ENCODE assay signal across 15 cellular contexts in genomic region chrX:54479471-54480122, GRCh38. TPM values are rescaled to one million over a fixed set of nuclear protein-coding genes. Genes with fewer than 3 reads are reported as not detected.
DNase-seq lines count a peak whose midpoint lies in the region; ATAC-seq and TF ChIP-seq lines count a peak whose summit lies in the region.
"Had no signal": no experiment of that assay in that cellular context is flagged by ENCODE, and none has a peak within 500 bp of the region (broad histone marks: within the 10 kb centered on the region; RNA-seq: fewer than 3 reads in every experiment).

No MANE protein-coding gene starts in this region.

- no peak overlapping the region for H2BK120ac ChIP-seq in IMR-90 (ENCODE audit: low read depth, low read length)

- no peak overlapping the region for H3K4ac ChIP-seq in IMR-90 (ENCODE audit: low read depth, low read length)

- H3K4me3 ChIP-seq in IMR-90 (ENCODE audit: insufficient read depth, low read depth, low read length) (no peak overlapping the region), SK-N-MC (no peak overlapping the region)
- H3K4me3 ChIP-seq: gastroesophageal sphincter had no signal

- POLR2A ChIA-PET in IMR-90 (lab: Charles Lee; ENCODE audit: unreplicated experiment), result no interaction called here

- H3K9ac ChIP-seq in IMR-90 (ENCODE audit: low read depth, low read length) (no peak overlapping the region), SK-N-MC (ENCODE audit: insufficient read length) (no peak overlapping the region)

- TF ChIP-seq POLR2A in IMR-90 (IDR thresholded peaks at IDR 0.05; ENCODE audit: low read depth, low read length), result no peak

- H2BK15ac ChIP-seq in IMR-90 (ENCODE audit: low read depth, low read length), result no peak overlapping the region

- ATAC-seq in IMR-90 (ENCODE audit: low read depth), result peak; percentile 8; the same call in 1 of the 2 replicates
- no peak for ATAC-seq in stimulated activated naive CD8-positive, alpha-beta T cell treated with anti-CD3 and anti-CD28 coated beads, Interleukin-15, amount 100 ng/mL, for 72 hours
- ATAC-seq: activated naive CD4-positive, alpha-beta T cell treated with anti-CD3 and anti-CD28 coated beads, Interleukin-2, amount 50 U/mL, for 72 hours; gastroesophageal sphincter had no signal

- peaks cover 11 to 57% of the 10 kb centered on the region in 2 experiments for H3K79me1 ChIP-seq in IMR-90 (ENCODE audit: low read depth in 1 of 2, low read length in 2 of 2)

- H2AK9ac ChIP-seq in IMR-90 (replicated peaks; ENCODE audit: low read depth, low read length, poor library complexity), result no peak overlapping the region

- H2AK5ac ChIP-seq in IMR-90 (ENCODE audit: low read depth, low read length), result no peak overlapping the region

- TF ChIP-seq CTCF in IMR-90 (conservative IDR thresholded peaks at IDR 0.05; ENCODE audit: low read depth, low read length) (no peak), nephron (IDR thresholded peaks at IDR 0.05; ENCODE audit: unreplicated experiment in 3 of 3) (no peak)

- H3K36me3 Mint-ChIP-seq in nephron (ENCODE audit: low read depth), result no peaks in the 10 kb centered on the region
- H3K36me3 Mint-ChIP-seq: activated naive CD4-positive, alpha-beta T cell treated with anti-CD3 and anti-CD28 coated beads, Interleukin-2, amount 50 U/mL, for 72 hours had no signal

- H4K5ac ChIP-seq in IMR-90 (ENCODE audit: low read depth, low read length), result no peak overlapping the region

- H3K36me3 ChIP-seq in IMR-90 (ENCODE audit: control insufficient read depth, insufficient read depth, low read length) (no peaks in the 10 kb centered on the region), SK-N-MC (ENCODE audit: insufficient read depth, low read length) (no peaks in the 10 kb centered on the region)
- H3K36me3 ChIP-seq: gastroesophageal sphincter had no signal

- in situ Hi-C loops in IMR-90 (cut with MboI; ENCODE audit: low sequenced_read_pairs), result no loop called here

- peaks cover 20% of the 10 kb centered on the region for H3K4me1 ChIP-seq in IMR-90 (ENCODE audit: control insufficient read depth, insufficient read depth, low read length)

- H4K91ac ChIP-seq in IMR-90 (ENCODE audit: insufficient read depth, low read depth, low read length), result no peak overlapping the region

- H3K18ac ChIP-seq in IMR-90 (ENCODE audit: low read depth, low read length), result no peak overlapping the region

- no peak overlapping the region for H2BK5ac ChIP-seq in IMR-90 (ENCODE audit: low read depth, low read length, poor library complexity, severe bottlenecking)

- TF ChIP-seq RAD21 in IMR-90 (IDR thresholded peaks at IDR 0.05; ENCODE audit: low read length), result no peak

- H3K4me2 ChIP-seq in IMR-90 (ENCODE audit: low read depth, low read length), result no peak overlapping the region

- no peak overlapping the region for H3K56ac ChIP-seq in IMR-90 (ENCODE audit: extremely low read depth, insufficient read depth, low read length)

- no peaks in the 10 kb centered on the region for H3K27me3 Mint-ChIP-seq in nephron (ENCODE audit: low read depth)
- no peaks in the 10 kb centered on the region for H3K27me3 Mint-ChIP-seq in stimulated activated naive CD8-positive, alpha-beta T cell treated with anti-CD3 and anti-CD28 coated beads, Interleukin-15, amount 100 ng/mL, for 72 hours

- no peaks in the 10 kb centered on the region for H3K9me3 ChIP-seq in IMR-90 (ENCODE audit: control insufficient read depth, insufficient read depth, low read length)
- no peaks in the 10 kb centered on the region for H3K9me3 ChIP-seq in SK-N-MC (ENCODE audit: low read depth, low read length)
- H3K9me3 ChIP-seq: gastroesophageal sphincter had no signal

- WGBS in IMR-90 (ENCODE audit: extremely low coverage in 2 of 2, insufficient read length in 1 of 2), 2 experiments, result no CpG with 5 or more reads among the region's 8 CpGs

- H3K9me3 Mint-ChIP-seq in nephron, result peaks cover 2% of the 10 kb centered on the region
- H3K9me3 Mint-ChIP-seq in stimulated activated naive CD8-positive, alpha-beta T cell treated with anti-CD3 and anti-CD28 coated beads, Interleukin-15, amount 100 ng/mL, for 72 hours, result no peaks in the 10 kb centered on the region
- H3K9me3 Mint-ChIP-seq: activated naive CD4-positive, alpha-beta T cell treated with anti-CD3 and anti-CD28 coated beads, Interleukin-2, amount 50 U/mL, for 72 hours had no signal

- dilution Hi-C loops in IMR-90 (cut with HindIII; ENCODE audit: low sequenced_read_pairs, unreplicated experiment), result no loop called here

- no peaks in the 10 kb centered on the region for H3K27me3 ChIP-seq in IMR-90 (ENCODE audit: control insufficient read depth, insufficient read depth, low read length)
- H3K27me3 ChIP-seq: gastroesophageal sphincter had no signal

- no peak overlapping the region for H3K14ac ChIP-seq in IMR-90 (replicated peaks; ENCODE audit: low read depth, low read length)

- H4K8ac ChIP-seq in IMR-90 (ENCODE audit: low read depth in 2 of 2, low read length in 2 of 2), result no peak overlapping the region

- BruUV-seq in IMR-90 (replicated peaks; lab: Mats Ljungman, UMichigan), result no TSS peak

- no peak overlapping the region; the same call in 1 of the 2 replicates for H3K23ac ChIP-seq in IMR-90 (ENCODE audit: low read depth, low read length)

- peaks cover 13% of the 10 kb centered on the region for H3K9me1 ChIP-seq in IMR-90 (ENCODE audit: insufficient read depth, low read length)

- H2AFZ ChIP-seq in IMR-90 (replicated peaks; ENCODE audit: low read length, poor library complexity), result no peak overlapping the region

- intact Hi-C loops in IMR-90 (cut with micrococcal nuclease), result no loop called here

- H3K27ac ChIP-seq in IMR-90 (ENCODE audit: insufficient read depth, low read length) (no peak overlapping the region), SK-N-MC (peak overlapping the region; percentile 47)
- H3K27ac ChIP-seq: C4-2B had no signal

- H2BK20ac ChIP-seq in IMR-90 (ENCODE audit: low read depth, low read length), result no peak overlapping the region

- H3K4me3 Mint-ChIP-seq in nephron, result peak overlapping the region; percentile 35 to 59 (median 47)
- no peak overlapping the region for H3K4me3 Mint-ChIP-seq in stimulated activated naive CD8-positive, alpha-beta T cell treated with anti-CD3 and anti-CD28 coated beads, Interleukin-15, amount 100 ng/mL, for 72 hours

- DNase-seq in DMS53 treated with DMSO at 0.1 percent for 48 hours (lab: John Stamatoyannopoulos, UW; ENCODE audit: unreplicated experiment) (peak; percentile 54), IMR-90 (no peak), SK-N-MC (ENCODE audit: low read depth, low spot score) (no peak), kidney glomerular epithelial cell (lab: John Stamatoyannopoulos, UW) (no peak), SW480 (ENCODE audit: low spot score) (no peak), NCI-H1105 treated with DMSO at 0.1 percent for 48 hours (lab: John Stamatoyannopoulos, UW) (no peak)
- DNase-seq in stimulated activated naive CD8-positive, alpha-beta T cell treated with anti-CD3 and anti-CD28 coated beads, Interleukin-15, amount 100 ng/mL, for 72 hours, result no peak
- DNase-seq: cerebellar nuclear complex; GOT3; stimulated activated CD4-positive, alpha-beta T cell treated with anti-CD3 and anti-CD28 coated beads, Interleukin-4, amount 100 ng/mL, for 1 hour had no signal

- H3K27ac Mint-ChIP-seq in nephron, result peak overlapping the region; percentile 88 to 98 (median 95)
- no peak overlapping the region for H3K27ac Mint-ChIP-seq in stimulated activated naive CD8-positive, alpha-beta T cell treated with anti-CD3 and anti-CD28 coated beads, Interleukin-15, amount 100 ng/mL, for 72 hours
- H3K27ac Mint-ChIP-seq: activated naive CD4-positive, alpha-beta T cell treated with anti-CD3 and anti-CD28 coated beads, Interleukin-2, amount 50 U/mL, for 72 hours had no signal

- CTCF ChIA-PET in IMR-90 (lab: Yijun Ruan, JAX), result interaction anchor here (0.6 kb wide), 1 partner anchor 714 kb away, joined by 3 read pairs; no protein-coding TSS in a partner anchor

- H3K4me1 Mint-ChIP-seq in nephron, result peaks cover 46% of the 10 kb centered on the region
- no peaks in the 10 kb centered on the region for H3K4me1 Mint-ChIP-seq in stimulated activated naive CD8-positive, alpha-beta T cell treated with anti-CD3 and anti-CD28 coated beads, Interleukin-15, amount 100 ng/mL, for 72 hours

- peaks cover 7% of the 10 kb centered on the region for H4K20me1 ChIP-seq in IMR-90 (ENCODE audit: insufficient read depth, low read length)

TF ChIP-seq in IMR-90, 13 proteins besides CTCF, POLR2A, EP300 and RAD21:
- peak; percentile 96 for TF ChIP-seq MAZ (IDR thresholded peaks at IDR 0.05; ENCODE audit: borderline replicate concordance, low read depth, low read length)
- TF ChIP-seq CHD1 (IDR thresholded peaks at IDR 0.05; ENCODE audit: low read depth, low read length), result no peak
- TF ChIP-seq USF2 (IDR thresholded peaks at IDR 0.05; ENCODE audit: low read depth, low read length), result no peak

RNA-seq across cellular contexts. Expression of gene FGD1, which starts 16.4 kb away (rescaled TPM):
- 2.0 and 2.5 TPM in 2 replicates for total RNA-seq in IMR-90 (2012; rRNA removed)
- 11.7 and 12.3 TPM in 2 replicates for polyA plus RNA-seq in IMR-90 (2012; rRNA removed)
- polyA plus RNA-seq in IMR-90 (2012; cell fraction: cytosol; rRNA removed), result 8.4 and 12.6 TPM in 2 replicates
- polyA plus RNA-seq in IMR-90 (2012; cell fraction: nucleus; rRNA removed; ENCODE audit: low replicate concordance), result 13.7 and 21.9 TPM in 2 replicates
- total RNA-seq: T-helper 1 cell treated with Interleukin-12 subunit alpha and Interleukin-12 subunit beta and Interleukin-4 antibody, amounts not matched to agents 30 ng/mL and 1 ng/mL, for 36 hours had no signal

RNA-seq across cellular contexts. Expression of gene TSR2, which starts 39.4 kb away (rescaled TPM):
- 8.8 and 14.4 TPM in 2 replicates for total RNA-seq in IMR-90 (2012; rRNA removed)
- polyA plus RNA-seq in IMR-90 (2012; rRNA removed), result 20.4 and 22.1 TPM in 2 replicates
- polyA plus RNA-seq in IMR-90 (2012; cell fraction: cytosol; rRNA removed), result 12.5 and 20.2 TPM in 2 replicates
- 4.4 and 10.8 TPM in 2 replicates for polyA plus RNA-seq in IMR-90 (2012; cell fraction: nucleus; rRNA removed; ENCODE audit: low replicate concordance)

RNA-seq across cellular contexts. Expression of gene GNL3L, which starts 50.4 kb away (rescaled TPM):
- 47.2 and 48.8 TPM in 2 replicates for total RNA-seq in IMR-90 (2012; rRNA removed)
- 15.4 and 16.5 TPM in 2 replicates for polyA plus RNA-seq in IMR-90 (2012; rRNA removed)
- 9.5 and 11.9 TPM in 2 replicates for polyA plus RNA-seq in IMR-90 (2012; cell fraction: cytosol; rRNA removed)
- 12.3 and 18.2 TPM in 2 replicates for polyA plus RNA-seq in IMR-90 (2012; cell fraction: nucleus; rRNA removed; ENCODE audit: low replicate concordance)

Comparison
In these comparisons a context has a peak if more than half of its experiments do, and no peak if none do; other contexts are left out.
1. H3K27ac Mint-ChIP-seq: peak in nephron (3 of 3); none in stimulated activated naive CD8-positive, alpha-beta T cell treated with anti-CD3 and anti-CD28 coated beads, Interleukin-15, amount 100 ng/mL, for 72 hours (0 of 2).
2. H3K4me3 Mint-ChIP-seq: peak in nephron (3 of 3); none in stimulated activated naive CD8-positive, alpha-beta T cell treated with anti-CD3 and anti-CD28 coated beads, Interleukin-15, amount 100 ng/mL, for 72 hours (0 of 2).